Comparison of ENCODE assay signal across 20 cellular contexts in genomic region chr3:124243253-124243859, GRCh38.
DNase-seq lines count a peak whose midpoint lies in the region; ATAC-seq, FAIRE-seq and TF ChIP-seq lines count a peak whose summit lies in the region.
"Had no signal": no experiment of that assay in that cellular context is flagged by ENCODE, and none has a peak within 500 bp of the region (broad histone marks: within the 10 kb centered on the region; RNA-seq: fewer than 3 reads in every experiment).

No MANE protein-coding gene starts in this region.

- H3K4me3 ChIP-seq in left ventricle myocardium inferior (no peak overlapping the region), K562 (no peak overlapping the region)
- H3K4me3 ChIP-seq: MG63, SK-N-MC had no signal

- H3K27me3 ChIP-seq in left ventricle myocardium inferior (ENCODE audit: low read depth), result no peaks in the 10 kb centered on the region
- H3K27me3 ChIP-seq in K562 (ENCODE audit: control insufficient read depth in 2 of 2, insufficient read depth in 2 of 2, low read length in 2 of 2), result no peaks in the 10 kb centered on the region; a peak in 1 of 5 replicates

- DNase-seq in left ventricle myocardium inferior, result no peak
- no peak for DNase-seq in left cardiac atrium
- DNase-seq in NCI-H187 (lab: John Stamatoyannopoulos, UW), result peak; percentile 34 to 59
- no peak for DNase-seq in K562 (ENCODE audit: extremely low read depth in 1 of 4, low spot score in 3 of 4)
- no peak for DNase-seq in NCI-H526 (lab: John Stamatoyannopoulos, UW)
- DNase-seq: C1 segment of cervical spinal cord, DND-41, Kasumi-1, MG63, NCI-H1048, NCI-H1694, NCI-H446, NCI-H774, SHP77 had no signal

- H2AFZ ChIP-seq in K562 (ENCODE audit: low read depth, low read length), result no peak overlapping the region

- no peak for TF ChIP-seq POLR2A in K562 (conservative IDR thresholded peaks at IDR 0.05)

- H3K4me1 ChIP-seq in left ventricle myocardium inferior (peaks cover 44% of the 10 kb centered on the region), K562 (replicated peaks in 1 of 2; ENCODE audit: control insufficient read depth in 2 of 2, insufficient read depth in 2 of 2, low read length in 2 of 2) (no peaks in the 10 kb centered on the region; a peak in 2 of 5 replicates)

- H3K79me2 ChIP-seq in K562 (ENCODE audit: control insufficient read depth, insufficient read depth, low read length), result no peaks in the 10 kb centered on the region

- no peaks in the 10 kb centered on the region for H3K9me1 ChIP-seq in K562 (ENCODE audit: control insufficient read depth, insufficient read depth, low read length)

- H3K36me3 ChIP-seq in left ventricle myocardium inferior (no peaks in the 10 kb centered on the region), K562 (ENCODE audit: control insufficient read depth, insufficient read depth, low read length) (no peaks in the 10 kb centered on the region)
- H3K36me3 ChIP-seq: MG63 had no signal

- TF ChIP-seq EP300 in K562 (IDR thresholded peaks at IDR 0.05; ENCODE audit: low read length), result no peak

- BruUV-seq in K562 (replicated peaks; lab: Mats Ljungman, UMichigan), result no TSS peak

- H3K4me2 ChIP-seq in K562 (ENCODE audit: insufficient read depth, low read length), result no peak overlapping the region

- intact Hi-C loops in left ventricle myocardium inferior (cut with micrococcal nuclease), result no loop called here
- intact Hi-C loops in left cardiac atrium (cut with DNase I), result no loop called here
- intact Hi-C loops in K562 (cut with micrococcal nuclease), result no loop called here

- FAIRE-seq in K562 (lab: Jason Lieb, UNC), result no peak
- FAIRE-seq: H1, RCC 7860 had no signal

- POLR2A ChIA-PET in K562 (lab: Yijun Ruan, JAX), result no interaction called here

- H3K27ac ChIP-seq in left ventricle myocardium inferior (replicated peaks) (peak overlapping the region; percentile 73), K562 (ENCODE audit: extremely low read depth, low read depth, low read length) (no peak overlapping the region)
- H3K27ac ChIP-seq: HL-60, SK-N-MC had no signal

- H3K9ac ChIP-seq in K562 (ENCODE audit: insufficient read depth in 1 of 2, low read depth in 2 of 2, low read length in 2 of 2), result no peak overlapping the region

- in situ Hi-C loops in K562 (cut with MboI), result no loop called here

- WGBS in K562 (ENCODE audit: insufficient coverage, low coverage, missing lambda C conversion rate), result 3% methylated on average over 4 of the region's 5 CpGs

- H3K9me3 ChIP-seq in left ventricle myocardium inferior (replicated peaks), result no peaks in the 10 kb centered on the region
- H3K9me3 ChIP-seq in K562 (replicated peaks; ENCODE audit: control insufficient read depth, insufficient read depth, low read depth, low read length), result no peaks in the 10 kb centered on the region
- H3K9me3 ChIP-seq: MG63 had no signal

- H4K20me1 ChIP-seq in K562 (replicated peaks; ENCODE audit: control insufficient read depth, insufficient read depth, low read length), result no peaks in the 10 kb centered on the region

- no peak for TF ChIP-seq RAD21 in K562 (CRISPR knock-in tag; conservative IDR thresholded peaks at IDR 0.05 in 1 of 2, IDR thresholded peaks at IDR 0.05 in 1 of 2)

- CTCF ChIA-PET in K562 (lab: Yijun Ruan, JAX; ENCODE audit: low intra/inter-chr PET ratio), result no interaction called here

- no peak for TF ChIP-seq CTCF in left ventricle myocardium inferior (IDR thresholded peaks at IDR 0.05; ENCODE audit: borderline replicate concordance)
- no peak for TF ChIP-seq CTCF in K562 (IDR thresholded peaks at IDR 0.05 in 2 of 3, conservative IDR thresholded peaks at IDR 0.05 in 1 of 3; ENCODE audit: insufficient read depth in 2 of 3, low read depth in 1 of 3, low read length in 3 of 3)

- no peak for ATAC-seq in left cardiac atrium
- ATAC-seq in K562, result no peak
- ATAC-seq in HG03135 (IDR thresholded peaks at IDR 0.05; ENCODE audit: unreplicated experiment), result no peak
- no peak for ATAC-seq in HG02885 (IDR thresholded peaks at IDR 0.05; ENCODE audit: poor library complexity, unreplicated experiment)

TF ChIP-seq in K562, 482 proteins besides CTCF, POLR2A, EP300 and RAD21:
- TF ChIP-seq ZNF277 (CRISPR knock-in tag; IDR thresholded peaks at IDR 0.05; ENCODE audit: borderline replicate concordance) (no peak), MAFF (IDR thresholded peaks at IDR 0.05; ENCODE audit: low read length) (0 out of 2 replicates have a peak, but pooled peaks have one; percentile 20)

Comparison
In these comparisons a context has a peak if more than half of its experiments do, and no peak if none do; other contexts are left out.
1. DNase-seq: peak in NCI-H187 (2 of 2); none in left ventricle myocardium inferior (single experiment), left cardiac atrium (single experiment), K562 (0 of 4) and NCI-H526 (0 of 2).